In the genomic region with DNA sequence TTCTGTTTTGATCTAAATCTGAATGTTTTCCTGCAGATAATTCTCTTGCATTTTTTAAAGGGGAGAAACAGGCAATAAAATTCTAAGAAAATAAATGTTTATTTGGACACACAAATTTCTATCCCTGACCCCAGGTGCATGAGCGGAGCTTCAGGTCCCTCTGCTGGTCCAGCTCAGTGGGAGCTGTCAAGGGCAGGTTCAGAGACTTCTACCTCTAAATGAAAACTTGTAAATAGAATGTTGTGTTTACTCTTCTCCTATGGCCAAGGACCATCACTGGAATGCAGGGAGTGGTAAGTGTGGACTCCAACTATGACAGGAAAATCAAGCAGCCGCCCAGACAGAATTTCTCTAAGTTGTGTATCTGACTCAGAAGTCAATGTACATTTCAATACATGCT, we compare ENCODE assay signal across 17 cellular contexts.
DNase-seq lines count a peak whose midpoint lies in the region; ATAC-seq and TF ChIP-seq lines count a peak whose summit lies in the region.
"Had no signal": no experiment of that assay in that cellular context is flagged by ENCODE, and none has a peak within 500 bp of the region (broad histone marks: within the 10 kb centered on the region; RNA-seq: fewer than 3 reads in every experiment).

No MANE protein-coding gene starts in this region.

- H3K9ac ChIP-seq in H9 (ENCODE audit: extremely low read depth, insufficient read length, low read length), result no peak overlapping the region
- H3K9ac ChIP-seq: KMS-11 had no signal

- no peaks in the 10 kb centered on the region for H3K9me3 ChIP-seq in H9 (ENCODE audit: control insufficient read depth, low read depth, low read length)
- no peaks in the 10 kb centered on the region for H3K9me3 ChIP-seq in lower lobe of right lung
- H3K9me3 ChIP-seq: SJSA1, uterus had no signal

- TF ChIP-seq CTCF in AG09319 (IDR thresholded peaks at IDR 0.05; ENCODE audit: low read depth, low read length) (peak; percentile 17), H9 (conservative IDR thresholded peaks at IDR 0.05) (peak; percentile 51; the same call in 2 of the 3 replicates), astrocyte of the spinal cord (IDR thresholded peaks at IDR 0.05; ENCODE audit: low read depth, low read length) (peak; percentile 31), lower lobe of right lung (IDR thresholded peaks at IDR 0.05) (no peak)

- no peaks in the 10 kb centered on the region for H3K79me1 ChIP-seq in H9 (ENCODE audit: insufficient read depth, low read depth, low read length, poor library complexity, severe bottlenecking)

- WGBS in H9 (ENCODE audit: extremely low coverage, insufficient read length, low lambda C conversion rate), result no CpG with 5 or more reads among the region's 2 CpGs

- no peak overlapping the region for H3K23ac ChIP-seq in H9 (ENCODE audit: insufficient read length, low read depth, low read length)

- no peak overlapping the region for H3K27ac Mint-ChIP-seq in H9
- H3K27ac Mint-ChIP-seq: activated naive CD8-positive, alpha-beta T cell treated with anti-CD3 and anti-CD28 coated beads for 36 hours; CD4-positive, alpha-beta T cell had no signal

- H3K56ac ChIP-seq in H9 (ENCODE audit: insufficient read length, low read depth, low read length), result no peak overlapping the region

- H4K20me1 ChIP-seq in H9 (ENCODE audit: control insufficient read depth, insufficient read depth, insufficient read length), result no peaks in the 10 kb centered on the region

- H3K27ac ChIP-seq in H9 (ENCODE audit: insufficient read length, low read depth, low read length) (no peak overlapping the region), lower lobe of right lung (no peak overlapping the region)
- H3K27ac ChIP-seq: KMS-11, SJSA1, uterus had no signal

- no peak overlapping the region for H2BK5ac ChIP-seq in H9 (ENCODE audit: insufficient read length, low read length)

- H3K27me3 Mint-ChIP-seq in H9 (ENCODE audit: low read depth), result no peaks in the 10 kb centered on the region; the same call in 1 of the 2 replicates

- H3K23me2 ChIP-seq in H9 (ENCODE audit: insufficient read length, low read depth, low read length, poor library complexity, severe bottlenecking), result no peaks in the 10 kb centered on the region

- H3K9me3 Mint-ChIP-seq in H9, result no peaks in the 10 kb centered on the region
- H3K9me3 Mint-ChIP-seq: activated naive CD8-positive, alpha-beta T cell treated with anti-CD3 and anti-CD28 coated beads for 36 hours; CD4-positive, alpha-beta T cell had no signal

- no peak overlapping the region for H3K4ac ChIP-seq in H9 (ENCODE audit: low read depth, low read length)

- H2AK5ac ChIP-seq in H9 (ENCODE audit: insufficient read length, low read length), result no peak overlapping the region

- intact Hi-C loops in lower lobe of right lung (cut with DNase I), result loop anchor here (5.0 kb wide), 1 partner anchor 72 kb away; no protein-coding TSS in a partner anchor

- no peak overlapping the region for H2BK20ac ChIP-seq in H9 (ENCODE audit: low read depth, low read length, poor library complexity, severe bottlenecking)

- H2BK15ac ChIP-seq in H9 (ENCODE audit: low read depth, low read length), result no peak overlapping the region

- H3K4me3 ChIP-seq in astrocyte of the spinal cord (ENCODE audit: low read depth, low read length) (no peak overlapping the region), lower lobe of right lung (no peak overlapping the region)
- H3K4me3 ChIP-seq: SJSA1, uterus had no signal

- no peak for TF ChIP-seq POLR2A in erythroblast (IDR thresholded peaks at IDR 0.05; ENCODE audit: low read length)

- no peak overlapping the region for H2BK120ac ChIP-seq in H9 (ENCODE audit: low read depth, low read length, poor library complexity, severe bottlenecking)

- H3K14ac ChIP-seq in H9 (ENCODE audit: insufficient read depth, low read length), result no peak overlapping the region

- H3K79me2 ChIP-seq in H9 (ENCODE audit: insufficient read depth, low read length), result no peaks in the 10 kb centered on the region

- no peak overlapping the region for H2BK12ac ChIP-seq in H9 (ENCODE audit: insufficient read length, low read depth, low read length)

- no peak overlapping the region for H2AFZ ChIP-seq in H9 (ENCODE audit: low read length)

- no peak overlapping the region for H3K4me2 ChIP-seq in H9 (ENCODE audit: insufficient read depth, insufficient read length, low read length)
- H3K4me2 ChIP-seq: KMS-11 had no signal

- peak; percentile 42 to 72 for ATAC-seq in lower lobe of right lung
- no peak for ATAC-seq in GM19463 (IDR thresholded peaks at IDR 0.05; ENCODE audit: unreplicated experiment)

- no peaks in the 10 kb centered on the region for H3K36me3 Mint-ChIP-seq in H9 (ENCODE audit: insufficient read depth in 1 of 3, low read depth in 3 of 3)
- H3K36me3 Mint-ChIP-seq: activated naive CD8-positive, alpha-beta T cell treated with anti-CD3 and anti-CD28 coated beads for 36 hours had no signal

- H3K4me3 Mint-ChIP-seq in H9, result no peak overlapping the region
- H3K4me3 Mint-ChIP-seq: activated naive CD8-positive, alpha-beta T cell treated with anti-CD3 and anti-CD28 coated beads for 36 hours; CD4-positive, alpha-beta T cell had no signal

- H3K4me1 ChIP-seq in H9 (ENCODE audit: insufficient read depth, low read length) (no peaks in the 10 kb centered on the region), lower lobe of right lung (no peaks in the 10 kb centered on the region)
- H3K4me1 ChIP-seq: SJSA1, uterus had no signal

- DNase-seq in AG09319 (ENCODE audit: extremely low read depth, low read depth), result no peak
- DNase-seq in H9, result no peak
- no peak for DNase-seq in astrocyte of the spinal cord (ENCODE audit: low read depth, low spot score)
- DNase-seq in lower lobe of right lung, result no peak
- no peak for DNase-seq in DMS153 treated with DMSO at 0.1 percent for 48 hours (lab: John Stamatoyannopoulos, UW; ENCODE audit: unreplicated experiment)
- no peak for DNase-seq in NCI-H748 (lab: John Stamatoyannopoulos, UW; ENCODE audit: unreplicated experiment)
- no peak for DNase-seq in erythroblast (lab: John Stamatoyannopoulos, UW)
- DNase-seq: activated CD8-positive, alpha-beta memory T cell treated with anti-CD3 and anti-CD28 coated beads, Interleukin-2, amount 50 U/mL, for 4 hours; activated naive CD8-positive, alpha-beta T cell treated with anti-CD3 and anti-CD28 coated beads for 36 hours; CD4-positive, alpha-beta T cell; GDM1; NCI-H187 treated with DMSO at 0.1 percent for 48 hours; stimulated activated CD4-positive, alpha-beta T cell treated with anti-CD3 and anti-CD28 coated beads, Interleukin-2, amount 100 ng/mL, for 48 hours; uterus had no signal

- H3K27me3 ChIP-seq in H9 (ENCODE audit: insufficient read depth, low read length), result no peaks in the 10 kb centered on the region
- no peaks in the 10 kb centered on the region for H3K27me3 ChIP-seq in lower lobe of right lung (ENCODE audit: low read depth)
- H3K27me3 ChIP-seq: SJSA1, uterus had no signal

- H4K8ac ChIP-seq in H9 (replicated peaks; ENCODE audit: insufficient read length, low read depth, low read length), result no peak overlapping the region

- H3K36me3 ChIP-seq in lower lobe of right lung, result no peaks in the 10 kb centered on the region
- H3K36me3 ChIP-seq: SJSA1, uterus had no signal

- H3K4me1 Mint-ChIP-seq in H9, result peaks cover 7 to 8% of the 10 kb centered on the region in 2 experiments
- H3K4me1 Mint-ChIP-seq: activated naive CD8-positive, alpha-beta T cell treated with anti-CD3 and anti-CD28 coated beads for 36 hours had no signal

- in situ Hi-C loops in astrocyte of the spinal cord (cut with HindIII; ENCODE audit: low sequenced_read_pairs), result no loop called here

- no peak overlapping the region for H3T11ph ChIP-seq in H9 (ENCODE audit: low read length)

- H4K91ac ChIP-seq in H9 (ENCODE audit: insufficient read length, low read depth, low read length), result no peak overlapping the region

- H4K5ac ChIP-seq in H9 (ENCODE audit: insufficient read length, low read depth, low read length), result no peak overlapping the region

- no peak overlapping the region for H3K18ac ChIP-seq in H9 (ENCODE audit: insufficient read length, low read depth, low read length)
